Comparison of ENCODE assay signal across 2 cellular contexts in genomic region chr1:7654725-7655124, GRCh38.
TF ChIP-seq lines count a peak whose summit lies in the region.

No MANE protein-coding gene starts in this region.

TF ChIP-seq in GM12891, 5 proteins besides CTCF, POLR2A, EP300 and RAD21:
- no peak for TF ChIP-seq TAF1 (IDR thresholded peaks at IDR 0.05; ENCODE audit: low read depth, low read length)
- no peak for TF ChIP-seq POU2F2 (IDR thresholded peaks at IDR 0.05; ENCODE audit: low read depth, low read length)
- no peak for TF ChIP-seq POLR2AphosphoS5 (IDR thresholded peaks at IDR 0.05; ENCODE audit: low read depth, low read length)
- TF ChIP-seq SPI1 (IDR thresholded peaks at IDR 0.05; ENCODE audit: low read depth, low read length), result no peak
- no peak for TF ChIP-seq PAX5 (IDR thresholded peaks at IDR 0.05; ENCODE audit: insufficient read depth, low read length, severe bottlenecking)

TF ChIP-seq in H1, 55 proteins besides CTCF, POLR2A, EP300 and RAD21:
- TF ChIP-seq CHD2 (IDR thresholded peaks at IDR 0.05; ENCODE audit: low read length), result no peak
- TF ChIP-seq RBBP5 (IDR thresholded peaks at IDR 0.05; ENCODE audit: borderline replicate concordance, low read depth, low read length), result no peak
- no peak for TF ChIP-seq BCL11A (IDR thresholded peaks at IDR 0.05; ENCODE audit: low read depth in 2 of 2, low read length in 2 of 2)
- TF ChIP-seq POU5F1 (IDR thresholded peaks at IDR 0.05; ENCODE audit: low read depth, low read length), result no peak
- TF ChIP-seq RFX5 (IDR thresholded peaks at IDR 0.05; ENCODE audit: borderline replicate concordance, low read depth, low read length), result no peak
- no peak for TF ChIP-seq SP2 (IDR thresholded peaks at IDR 0.05; ENCODE audit: low read length)
- TF ChIP-seq TEAD4 (IDR thresholded peaks at IDR 0.05; ENCODE audit: low read depth, low read length), result no peak
- no peak for TF ChIP-seq TAF1 (IDR thresholded peaks at IDR 0.05; ENCODE audit: low read depth, low read length)
- TF ChIP-seq SIRT6 (IDR thresholded peaks at IDR 0.05; ENCODE audit: low read length), result no peak
- no peak for TF ChIP-seq CREB1 (IDR thresholded peaks at IDR 0.05)
- no peak for TF ChIP-seq RNF2 (IDR thresholded peaks at IDR 0.05; ENCODE audit: borderline replicate concordance, low read depth, low read length, missing control alignments, poor library complexity, severe bottlenecking)
- no peak for TF ChIP-seq HDAC6 (IDR thresholded peaks at IDR 0.05; ENCODE audit: low read depth, low read length)
- TF ChIP-seq BACH1 (IDR thresholded peaks at IDR 0.05; ENCODE audit: low read length), result no peak
- no peak for TF ChIP-seq BRCA1 (IDR thresholded peaks at IDR 0.05; ENCODE audit: low read depth, low read length)
- no peak for TF ChIP-seq E2F6 (IDR thresholded peaks at IDR 0.05)
- TF ChIP-seq ZNF274 (IDR thresholded peaks at IDR 0.05; ENCODE audit: borderline replicate concordance, extremely low read depth, low read length), result no peak
- no peak for TF ChIP-seq SRF (IDR thresholded peaks at IDR 0.05; ENCODE audit: low read depth, low read length)
- TF ChIP-seq CHD1 (IDR thresholded peaks at IDR 0.05; ENCODE audit: low read depth, low read length), result no peak
- TF ChIP-seq PHF8 (conservative IDR thresholded peaks at IDR 0.05; ENCODE audit: low read depth, low read length), result no peak
